ENCODE assay signal across 8 cellular contexts in the genomic region with DNA sequence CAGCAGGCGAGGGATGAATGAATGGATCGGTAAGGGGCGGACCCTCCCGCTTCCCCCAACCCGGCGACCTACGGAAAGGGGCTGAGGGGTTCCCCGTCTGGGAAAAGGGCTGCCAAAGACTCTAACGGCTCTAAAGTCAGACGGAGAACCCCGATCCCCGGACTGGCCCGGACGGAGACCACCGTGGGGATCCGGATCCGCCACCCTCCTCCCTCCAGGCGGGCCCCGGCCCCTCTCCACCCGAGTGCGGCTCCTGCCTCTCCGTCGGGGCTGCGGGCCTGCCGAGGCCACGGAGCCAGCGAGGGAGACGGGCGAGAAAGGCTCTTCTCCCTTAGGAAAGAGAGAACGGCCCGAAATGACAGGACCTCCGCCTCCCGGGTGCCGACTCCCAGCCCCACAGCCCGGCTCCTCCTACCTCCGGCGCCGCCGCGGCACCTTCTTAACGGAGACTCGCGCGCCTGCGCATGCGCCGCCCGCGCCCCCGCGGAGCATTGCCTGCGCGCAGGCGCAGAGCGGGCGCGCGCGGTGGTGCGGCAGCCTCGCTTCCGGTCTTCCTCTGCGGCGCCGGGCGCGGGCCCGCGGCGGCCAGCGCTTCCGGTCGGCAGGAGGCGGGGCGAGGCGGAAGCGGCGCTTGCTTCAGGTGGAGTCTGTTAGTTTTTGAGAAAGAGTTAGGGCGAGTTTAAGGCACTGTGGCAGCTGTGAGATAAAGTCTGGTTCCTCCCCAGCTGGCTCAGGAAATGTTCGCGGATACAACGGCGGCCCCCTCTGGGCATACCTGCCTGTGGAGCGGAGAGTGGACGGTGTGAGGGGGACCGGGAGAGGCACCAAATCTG. TPM values are rescaled to one million over a fixed set of nuclear protein-coding genes. Genes with fewer than 3 reads are reported as not detected.
A peak's percentile ranks its signal among the peaks of the same experiment; 100 is the strongest.
DNase-seq lines count a peak whose midpoint lies in the region; ATAC-seq and TF ChIP-seq lines count a peak whose summit lies in the region.

Gene SLX4, minus strand, starts transcription at position 462 of the 833 bp plus-strand sequence. CDS start 2,642 bp downstream, outside the sequence.

- H2AK9ac ChIP-seq in IMR-90 (replicated peaks; ENCODE audit: low read depth, low read length, poor library complexity) = peak within 1 kb of the TSS; percentile 99

- H3K79me2 ChIP-seq in OCI-LY7 (ENCODE audit: insufficient read depth, low read depth, low read length) = peaks cover 87% of the 10 kb centered on the region

- TF ChIP-seq CTCF in IMR-90 (conservative IDR thresholded peaks at IDR 0.05; ENCODE audit: low read depth, low read length) (no peak), OCI-LY7 (conservative IDR thresholded peaks at IDR 0.05; ENCODE audit: low read length) (no peak), epithelial cell of esophagus (IDR thresholded peaks at IDR 0.05; ENCODE audit: insufficient read depth, low read depth, low read length, missing control alignments) (no peak)

- H3K36me3 ChIP-seq in IMR-90 (ENCODE audit: control insufficient read depth, insufficient read depth, low read length) (peaks cover 5% of the 10 kb centered on the region; the same call in 1 of the 2 replicates), OCI-LY7 (ENCODE audit: insufficient read depth, low read length) (peaks cover 46% of the 10 kb centered on the region)

- H2BK5ac ChIP-seq in IMR-90 (ENCODE audit: low read depth, low read length, poor library complexity, severe bottlenecking) = peak within 1 kb of the TSS; percentile 76

- POLR2A ChIA-PET in IMR-90 (lab: Charles Lee; ENCODE audit: unreplicated experiment) = no interaction called here
- POLR2A ChIA-PET in OCI-LY7 (lab: Charles Lee) = interaction anchor here (0.9 to 1.3 kb wide), 8 partner anchors 9 to 35 kb away, joined by 3 to 11 read pairs (median 6); no protein-coding TSS in a partner anchor

- H3K27ac ChIP-seq in IMR-90 (ENCODE audit: insufficient read depth, low read length) (peak within 1 kb of the TSS; percentile 82), OCI-LY7 (ENCODE audit: low read depth, low read length, poor library complexity, severe bottlenecking) (peak within 1 kb of the TSS; percentile 90)

- H2AK5ac ChIP-seq in IMR-90 (ENCODE audit: low read depth, low read length) = peak within 1 kb of the TSS; percentile 37

- in situ Hi-C loops in IMR-90 (cut with MboI; ENCODE audit: low sequenced_read_pairs) = no loop called here

- H4K5ac ChIP-seq in IMR-90 (ENCODE audit: low read depth, low read length) = peak within 1 kb of the TSS; percentile 43

- peaks cover 10% of the 10 kb centered on the region for H3K9me1 ChIP-seq in IMR-90 (ENCODE audit: insufficient read depth, low read length)

- no peak within 1 kb of the TSS for H2BK20ac ChIP-seq in IMR-90 (ENCODE audit: low read depth, low read length)

- H4K20me1 ChIP-seq in IMR-90 (ENCODE audit: insufficient read depth, low read length) (no peaks in the 10 kb centered on the region), OCI-LY7 (ENCODE audit: insufficient read depth, low read length) (no peaks in the 10 kb centered on the region; the same call in 1 of the 2 replicates)

- no peak for TF ChIP-seq RAD21 in IMR-90 (IDR thresholded peaks at IDR 0.05; ENCODE audit: low read length)

- H3K18ac ChIP-seq in IMR-90 (ENCODE audit: low read depth, low read length) = peak within 1 kb of the TSS; percentile 29; the same call in 1 of the 2 replicates

- no peak within 1 kb of the TSS for H2BK15ac ChIP-seq in IMR-90 (ENCODE audit: low read depth, low read length)

- peak within 1 kb of the TSS; percentile 91 for H3K4ac ChIP-seq in IMR-90 (ENCODE audit: low read depth, low read length)

- H4K8ac ChIP-seq in IMR-90 (ENCODE audit: low read depth in 2 of 2, low read length in 2 of 2) = peak within 1 kb of the TSS; percentile 44 to 99

- peak within 1 kb of the TSS; percentile 39; the same call in 1 of the 2 replicates for H2BK120ac ChIP-seq in IMR-90 (ENCODE audit: low read depth, low read length)

- H3K4me1 ChIP-seq in IMR-90 (ENCODE audit: control insufficient read depth, insufficient read depth, low read length) (peaks cover 5% of the 10 kb centered on the region), OCI-LY7 (ENCODE audit: insufficient read depth, low read length, poor library complexity, severe bottlenecking) (peaks cover 67% of the 10 kb centered on the region), mononuclear cell (ENCODE audit: insufficient read depth, low read length) (peaks cover 37% of the 10 kb centered on the region)

- peak within 1 kb of the TSS; percentile 91 for H3K14ac ChIP-seq in IMR-90 (replicated peaks; ENCODE audit: low read depth, low read length)

- H3K9me3 ChIP-seq in IMR-90 (ENCODE audit: control insufficient read depth, insufficient read depth, low read length) = no peaks in the 10 kb centered on the region
- H3K9me3 ChIP-seq in OCI-LY7 (ENCODE audit: low read length) = no peaks in the 10 kb centered on the region
- no peaks in the 10 kb centered on the region for H3K9me3 ChIP-seq in mononuclear cell (ENCODE audit: low read depth, low read length)

- dilution Hi-C loops in IMR-90 (cut with HindIII; ENCODE audit: low sequenced_read_pairs, unreplicated experiment) = no loop called here

- H3K4me2 ChIP-seq in IMR-90 (ENCODE audit: low read depth, low read length) (peak within 1 kb of the TSS; percentile 99), OCI-LY7 (ENCODE audit: low read length) (peak within 1 kb of the TSS; percentile 93)

- intact Hi-C loops in IMR-90 (cut with micrococcal nuclease) (no loop called here), OCI-LY7 (cut with micrococcal nuclease; ENCODE audit: unreplicated experiment) (loop anchor here (1.0 to 2.0 kb wide), 3 partner anchors 25 to 85 kb away; no protein-coding TSS in a partner anchor)

- peak; percentile 58; the same call in 1 of the 2 replicates for TF ChIP-seq POLR2A in IMR-90 (IDR thresholded peaks at IDR 0.05; ENCODE audit: low read depth, low read length)

- H3K27me3 ChIP-seq in IMR-90 (ENCODE audit: control insufficient read depth, insufficient read depth, low read length) (no peaks in the 10 kb centered on the region), mononuclear cell (ENCODE audit: insufficient read depth, low read length) (no peaks in the 10 kb centered on the region)

- DNase-seq in DMS 273 (lab: John Stamatoyannopoulos, UW; ENCODE audit: unreplicated experiment) = peak; percentile 98
- peak; percentile 86 for DNase-seq in IMR-90
- peak; percentile 97 for DNase-seq in OCI-LY7 (ENCODE audit: low spot score)
- DNase-seq in activated CD8-positive, alpha-beta memory T cell treated with anti-CD3 and anti-CD28 coated beads, Interleukin-2, amount 50 U/mL, for 48 hours = peak; percentile 96
- DNase-seq in epithelial cell of esophagus (ENCODE audit: low read depth) = peak; percentile 92
- peak; percentile 81 to 84 for DNase-seq in stimulated activated CD8-positive, alpha-beta memory T cell treated with anti-CD3 and anti-CD28 coated beads, Interleukin-2, amount 100 ng/mL, for 1 hour (ENCODE audit: low read depth in 2 of 2)

- ATAC-seq in GM21529 (IDR thresholded peaks at IDR 0.05; ENCODE audit: unreplicated experiment) = peak; percentile 79
- peak; percentile 94 for ATAC-seq in IMR-90 (ENCODE audit: low read depth)

- H3K79me1 ChIP-seq in IMR-90 (ENCODE audit: low read depth in 1 of 2, low read length in 2 of 2) = peaks cover 46 to 62% of the 10 kb centered on the region in 2 experiments

- BruUV-seq in IMR-90 (replicated peaks; lab: Mats Ljungman, UMichigan) (no TSS peak), OCI-LY7 (replicated peaks; lab: Mats Ljungman, UMichigan) (no TSS peak)

- H3K9me2 ChIP-seq in OCI-LY7 (ENCODE audit: insufficient read depth, low read length) = no peaks in the 10 kb centered on the region

- peak within 1 kb of the TSS; percentile 66 for H4K91ac ChIP-seq in IMR-90 (ENCODE audit: insufficient read depth, low read depth, low read length)

- WGBS in IMR-90 (ENCODE audit: extremely low coverage in 2 of 2, insufficient read length in 1 of 2), 2 experiments = 1% methylated on average over 31 of the region's 86 CpGs; no CpG with 5 or more reads in 1 of the 2 experiments

- H3K4me3 ChIP-seq in IMR-90 (ENCODE audit: insufficient read depth, low read depth, low read length) (peak within 1 kb of the TSS; percentile 81), OCI-LY7 (ENCODE audit: low read depth, low read length, poor library complexity, severe bottlenecking) (peak within 1 kb of the TSS; percentile 88), epithelial cell of esophagus (ENCODE audit: low read length) (peak within 1 kb of the TSS; percentile 88), mononuclear cell (ENCODE audit: low read length) (peak within 1 kb of the TSS; percentile 70)

- CTCF ChIA-PET in IMR-90 (lab: Yijun Ruan, JAX) (interaction anchor here (0.5 kb wide), 1 partner anchor 79 kb away, joined by 3 read pairs; no protein-coding TSS in a partner anchor), OCI-LY7 (lab: Charles Lee; ENCODE audit: unreplicated experiment) (no interaction called here)

- peak within 1 kb of the TSS; percentile 99 for H2AFZ ChIP-seq in IMR-90 (replicated peaks; ENCODE audit: low read length, poor library complexity)
- H2AFZ ChIP-seq in OCI-LY7 (ENCODE audit: low read length) = no peak within 1 kb of the TSS; the same call in 1 of the 2 replicates

- peak within 1 kb of the TSS; percentile 80 for H3K9ac ChIP-seq in IMR-90 (ENCODE audit: low read depth, low read length)

- peak within 1 kb of the TSS; percentile 56 for H3K56ac ChIP-seq in IMR-90 (ENCODE audit: extremely low read depth, insufficient read depth, low read length)

- peak within 1 kb of the TSS; percentile 89 for H3K23ac ChIP-seq in IMR-90 (ENCODE audit: low read depth, low read length)

TF ChIP-seq in IMR-90, 13 proteins besides CTCF, POLR2A, EP300 and RAD21:
- no peak for TF ChIP-seq ELK1 (IDR thresholded peaks at IDR 0.05; ENCODE audit: borderline replicate concordance, low read depth, low read length)
- no peak for TF ChIP-seq CHD1 (IDR thresholded peaks at IDR 0.05; ENCODE audit: low read depth, low read length)
- peak; percentile 76; the same call in 1 of the 2 replicates for TF ChIP-seq MAZ (IDR thresholded peaks at IDR 0.05; ENCODE audit: borderline replicate concordance, low read depth, low read length)
- TF ChIP-seq MXI1 (IDR thresholded peaks at IDR 0.05; ENCODE audit: borderline replicate concordance, low read depth, low read length) = peak; percentile 63; the same call in 1 of the 2 replicates
TF ChIP-seq in IMR-90: peak in this region for 2.

RNA-seq across cellular contexts. Expression of gene SLX4, which starts in this region (rescaled TPM):
- 1.3 and 1.7 TPM in 2 replicates for total RNA-seq in IMR-90 (2012; rRNA removed)
- polyA plus RNA-seq in IMR-90 (2012; rRNA removed) = 2.8 and 3.1 TPM in 2 replicates
- polyA plus RNA-seq in IMR-90 (2012; cell fraction: cytosol; rRNA removed) = 1.2 TPM in 2 replicates
- 7.8 and 9.9 TPM in 2 replicates for polyA plus RNA-seq in IMR-90 (2012; cell fraction: nucleus; rRNA removed; ENCODE audit: low replicate concordance)
- total RNA-seq in OCI-LY7 (2014; rRNA removed; shearing (Covaris generic)) = 13.2 and 13.7 TPM in 2 replicates
- total RNA-seq in OCI-LY7 (2022) = 35.7 and 40.0 TPM in 2 replicates
- 2.5 TPM for total RNA-seq in mononuclear cell

Comparison
In these comparisons a context has a peak if more than half of its experiments do, and no peak if none do; other contexts are left out.
1. Peak in every context shown above with its lines: DNase-seq, ATAC-seq, H3K4me3 ChIP-seq and H3K27ac ChIP-seq.